25 cellular contexts compared by ENCODE assay signal in the genomic region with DNA sequence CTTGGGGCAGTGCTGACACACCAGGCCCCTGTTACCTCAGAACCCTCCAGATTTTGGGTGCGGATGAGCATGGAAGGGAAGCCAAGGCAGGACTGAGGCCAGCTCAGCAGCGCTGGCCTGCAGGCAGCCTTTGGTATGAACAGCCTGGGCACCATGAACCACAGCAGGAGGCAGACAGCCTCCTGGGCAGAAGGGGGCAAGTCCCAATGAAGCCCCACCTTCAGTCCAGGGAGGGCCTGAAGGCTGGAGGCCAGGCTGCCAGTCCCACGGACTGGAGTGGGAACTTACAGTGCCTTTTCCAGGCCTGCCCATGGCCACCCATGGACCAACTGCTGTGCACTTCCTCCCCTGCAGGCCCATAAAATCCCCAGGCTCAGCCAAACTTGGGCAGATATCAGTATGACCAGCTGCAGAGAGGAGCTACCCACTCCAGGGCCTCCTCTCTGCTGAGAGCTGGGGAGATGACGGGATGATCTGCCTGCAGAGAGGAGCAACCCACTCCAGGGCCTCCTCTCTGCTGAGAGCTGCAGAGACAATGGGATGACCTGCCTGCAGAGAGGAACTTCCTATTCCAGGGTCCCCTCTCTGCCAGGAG.
"Had no signal": no experiment of that assay in that cellular context is flagged by ENCODE, and none has a peak within 500 bp of the region (broad histone marks: within the 10 kb centered on the region; RNA-seq: fewer than 3 reads in every experiment).

No MANE protein-coding gene starts in this region.

- H3K9me3 ChIP-seq: adrenal gland had no signal

- H3K4me1 ChIP-seq: adrenal gland had no signal

- H3K36me3 ChIP-seq: adrenal gland had no signal

- H3K4me3 ChIP-seq: adrenal gland, PC-9, SK-N-MC had no signal

- DNase-seq: activated B cell treated with CpG ODN at 0.5 μM for 24 hours; activated CD4-positive, alpha-beta memory T cell treated with anti-CD3 and anti-CD28 coated beads, Interleukin-2, amount 10 ng/mL, durations not matched to agents 7 days and 5 days; activated CD4-positive, alpha-beta T cell treated with anti-CD3 and anti-CD28 coated beads for 1 hour; activated CD4-positive, alpha-beta T cell treated with anti-CD3 and anti-CD28 coated beads, Interleukin-2, amount 50 U/mL, for 1 hour; activated gamma-delta T cell; activated naive CD4-positive, alpha-beta T cell treated with anti-CD3 and anti-CD28 coated beads, Interleukin-2, amount 10 ng/mL, durations not matched to agents 7 days and 5 days; activated naive CD8-positive, alpha-beta T cell treated with anti-CD3 and anti-CD28 coated beads, Interleukin-2, amount 10 ng/mL, durations not matched to agents 7 days and 5 days; activated T-cell treated with anti-CD3 and anti-CD28 coated beads for 4 hours; activated T-cell treated with anti-CD3 and anti-CD28 coated beads, Interleukin-2, amount 50 U/mL, for 48 hours; adrenal gland; cerebellar nuclear complex; MV-4-11; NCI-H1092 treated with DMSO at 0.1 percent for 48 hours; NCI-H1417 treated with DMSO at 0.1 percent for 48 hours; NCI-H1694 treated with DMSO at 0.1 percent for 48 hours; NCI-H2029 treated with DMSO at 0.1 percent for 48 hours; NCI-H345; NCI-H510A treated with DMSO at 0.1 percent for 48 hours; NCI-H69; T-cell; T-helper 2 cell; T1000 had no signal

- H3K27ac ChIP-seq: adrenal gland, PC-9, SK-N-MC had no signal

- ATAC-seq: activated T-helper 17 cell treated with anti-CD3 and anti-CD28 coated beads, Interleukin-2, amount 50 U/mL, for 72 hours; T-cell had no signal
